Comparison of ENCODE assay signal across 11 cellular contexts in the genomic region with DNA sequence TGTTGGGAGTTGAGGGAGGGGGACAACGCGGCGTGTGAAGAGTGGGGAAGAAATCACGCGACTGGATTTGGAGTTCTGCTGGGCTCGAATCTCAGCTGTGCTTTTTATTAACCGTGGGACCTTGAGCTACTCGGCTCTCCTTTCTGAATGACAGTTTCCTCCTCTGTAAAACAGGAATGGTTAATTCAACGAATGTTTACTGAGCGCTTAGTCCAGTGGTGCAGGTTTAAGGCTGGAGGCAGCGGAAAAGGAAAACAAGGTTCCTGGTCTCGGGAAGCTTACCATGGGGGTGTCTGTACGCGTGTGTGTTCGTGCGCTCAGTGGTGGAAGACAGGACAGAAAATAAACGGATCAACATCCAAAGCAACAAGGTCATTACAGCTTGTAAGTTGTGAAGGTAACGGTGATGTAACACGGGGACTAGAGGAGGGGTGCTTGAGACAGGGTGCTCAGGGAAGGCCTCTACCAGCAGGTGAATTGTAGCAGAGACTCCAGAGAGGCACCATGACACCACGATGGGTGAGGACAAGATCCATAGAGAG. TPM values are rescaled to one million over a fixed set of nuclear protein-coding genes. Genes with fewer than 3 reads are reported as not detected.
DNase-seq lines count a peak whose midpoint lies in the region; ATAC-seq and TF ChIP-seq lines count a peak whose summit lies in the region.
"Had no signal": no experiment of that assay in that cellular context is flagged by ENCODE, and none has a peak within 500 bp of the region (broad histone marks: within the 10 kb centered on the region; RNA-seq: fewer than 3 reads in every experiment).

No MANE protein-coding gene starts in this region.

- H3K9me3 ChIP-seq in OCI-LY7 (ENCODE audit: low read length) = no peaks in the 10 kb centered on the region
- H3K9me3 ChIP-seq in esophagus muscularis mucosa = peaks cover 0 to 2% (median 0%) of the 10 kb centered on the region in 4 donors
- no peaks in the 10 kb centered on the region for H3K9me3 ChIP-seq in sigmoid colon

- TF ChIP-seq POLR2A in esophagus muscularis mucosa (IDR thresholded peaks at IDR 0.05; ENCODE audit: low read depth) = no peak
- no peak for TF ChIP-seq POLR2A in sigmoid colon (IDR thresholded peaks at IDR 0.05)

- WGBS in esophagus muscularis mucosa = 17% methylated on average over 20 of the region's 20 CpGs
- 5 to 7% methylated on average over 20 of the region's 20 CpGs for WGBS in sigmoid colon, 2 donors

- H3K4me1 ChIP-seq in OCI-LY7 (ENCODE audit: insufficient read depth, low read length, poor library complexity, severe bottlenecking) (peaks cover 70% of the 10 kb centered on the region), esophagus muscularis mucosa (peaks cover 12 to 21% (median 19%) of the 10 kb centered on the region in 4 donors), sigmoid colon (peaks cover 0 to 17% (median 15%) of the 10 kb centered on the region in 4 donors), foreskin keratinocyte (peaks cover 16% of the 10 kb centered on the region)

- H3K27me3 ChIP-seq in esophagus muscularis mucosa (peaks cover 0 to 80% (median 38%) of the 10 kb centered on the region in 4 donors), sigmoid colon (peaks cover 32 to 74% (median 46%) of the 10 kb centered on the region in 3 donors), foreskin keratinocyte (peaks cover 35% of the 10 kb centered on the region)

- no peak for ATAC-seq in GM18873 (IDR thresholded peaks at IDR 0.05; ENCODE audit: low FRiP score, unreplicated experiment)
- ATAC-seq in foreskin keratinocyte = no peak

- H2AFZ ChIP-seq in OCI-LY7 (ENCODE audit: low read length) = peak overlapping the region; percentile 97

- TF ChIP-seq EP300 in esophagus muscularis mucosa (IDR thresholded peaks at IDR 0.05) (no peak), sigmoid colon (IDR thresholded peaks at IDR 0.05) (no peak)

- H3K4me2 ChIP-seq in OCI-LY7 (ENCODE audit: low read length) = peak overlapping the region; percentile 99

- H3K36me3 ChIP-seq in OCI-LY7 (ENCODE audit: insufficient read depth, low read length) = no peaks in the 10 kb centered on the region
- H3K36me3 ChIP-seq in esophagus muscularis mucosa = no peaks in the 10 kb centered on the region
- no peaks in the 10 kb centered on the region for H3K36me3 ChIP-seq in sigmoid colon

- intact Hi-C loops in OCI-LY7 (cut with micrococcal nuclease; ENCODE audit: unreplicated experiment) (loop anchor here (1.0 kb wide), 1 partner anchor 17 kb away; a partner anchor contains a TSS), esophagus muscularis mucosa (cut with DNase I) (no loop called here), sigmoid colon (cut with DNase I) (no loop called here)

- BruUV-seq in OCI-LY7 (replicated peaks; lab: Mats Ljungman, UMichigan) = no TSS peak

- in situ Hi-C loops in G401 (cut with HindIII; ENCODE audit: low sequenced_read_pairs) = no loop called here

- H3K27ac ChIP-seq in OCI-LY7 (ENCODE audit: low read depth, low read length, poor library complexity, severe bottlenecking) = peak overlapping the region; percentile 47
- no peak overlapping the region for H3K27ac ChIP-seq in esophagus muscularis mucosa (replicated peaks in 1 of 4)
- no peak overlapping the region for H3K27ac ChIP-seq in sigmoid colon
- H3K27ac ChIP-seq in foreskin keratinocyte = no peak overlapping the region

- H4K20me1 ChIP-seq in OCI-LY7 (ENCODE audit: insufficient read depth, low read length) = no peaks in the 10 kb centered on the region

- no peaks in the 10 kb centered on the region; the same call in 1 of the 2 replicates for H3K79me2 ChIP-seq in OCI-LY7 (ENCODE audit: insufficient read depth, low read depth, low read length)

- peak; percentile 52 for DNase-seq in G401 (ENCODE audit: low spot score)
- DNase-seq in OCI-LY7 (ENCODE audit: low spot score) = peak; percentile 19
- DNase-seq in esophagus muscularis mucosa (ENCODE audit: extremely low spot score) = no peak
- no peak for DNase-seq in sigmoid colon
- DNase-seq in NCI-H146 (lab: John Stamatoyannopoulos, UW) = no peak
- DNase-seq in foreskin keratinocyte = no peak
- DNase-seq in NCI-H2171 (lab: John Stamatoyannopoulos, UW) = no peak
- DNase-seq: activated CD4-positive, alpha-beta memory T cell treated with anti-CD3 and anti-CD28 coated beads, Interleukin-2, amount 10 ng/mL, durations not matched to agents 7 days and 5 days had no signal

- H3K9me2 ChIP-seq in OCI-LY7 (ENCODE audit: insufficient read depth, low read length) = no peaks in the 10 kb centered on the region

- CTCF ChIA-PET in OCI-LY7 (lab: Charles Lee; ENCODE audit: unreplicated experiment) = interaction anchor here (1.0 kb wide), 1 partner anchor 30 kb away, joined by 4 read pairs; no protein-coding TSS in a partner anchor

- TF ChIP-seq CTCF in OCI-LY7 (conservative IDR thresholded peaks at IDR 0.05; ENCODE audit: low read length) = no peak
- TF ChIP-seq CTCF in esophagus muscularis mucosa (IDR thresholded peaks at IDR 0.05) = no peak
- no peak for TF ChIP-seq CTCF in sigmoid colon (IDR thresholded peaks at IDR 0.05)
- no peak for TF ChIP-seq CTCF in foreskin keratinocyte (conservative IDR thresholded peaks at IDR 0.05)

- POLR2A ChIA-PET in OCI-LY7 (lab: Charles Lee) = interaction anchor here (0.7 to 1.6 kb wide), 8 partner anchors 9 to 560 kb away, joined by 3 to 8 read pairs (median 4); a partner anchor contains a TSS

- H3K4me3 ChIP-seq in OCI-LY7 (ENCODE audit: low read depth, low read length, poor library complexity, severe bottlenecking) (peak overlapping the region; percentile 72), esophagus muscularis mucosa (peak overlapping the region; percentile 41 to 45 (median 42)), sigmoid colon (peak overlapping the region in 3 of 4 donors; percentile 21 to 46 (median 42))

RNA-seq across cellular contexts. Expression of a gene that starts 0.3 kb away (rescaled TPM):
- total RNA-seq in G401 (2014; rRNA removed; shearing (Covaris generic)) = not detected in 2 replicates
- total RNA-seq in OCI-LY7 (2014; rRNA removed; shearing (Covaris generic)) = 0.16 and 0.64 TPM in 2 replicates
- total RNA-seq in OCI-LY7 (2022) (2.4 and 2.9 TPM in 2 replicates), esophagus muscularis mucosa (not detected), sigmoid colon (under 1 TPM in 1 of 4 donors, not detected in 3; 0.36 TPM), foreskin keratinocyte (not detected in 2 replicates)
- polyA plus RNA-seq in sigmoid colon (not detected), foreskin keratinocyte (not detected in 2 replicates)
- total RNA-seq: activated CD4-positive, alpha-beta memory T cell treated with anti-CD3 and anti-CD28 coated beads, Interleukin-2, amount 10 ng/mL, durations not matched to agents 7 days and 5 days; M059J; subcutaneous adipose tissue had no signal

RNA-seq across cellular contexts. Expression of a gene that starts 0.4 kb away (rescaled TPM):
- 0.49 and 1.7 TPM in 2 replicates for total RNA-seq in G401 (2014; rRNA removed; shearing (Covaris generic))
- total RNA-seq in OCI-LY7 (2014; rRNA removed; shearing (Covaris generic)) = 0.50 and 0.70 TPM in 2 replicates
- total RNA-seq in OCI-LY7 (2022) (3.5 TPM in 2 replicates), esophagus muscularis mucosa (not detected), sigmoid colon (1 to 10 TPM in 1 of 4 donors, not detected in 3; 2.2 TPM), foreskin keratinocyte (0.78 and 1.3 TPM in 2 replicates)
- polyA plus RNA-seq in sigmoid colon (under 1 TPM in 1 of 3 donors, not detected in 2; 0.23 TPM), foreskin keratinocyte (1.8 and 3.1 TPM in 2 replicates)
- total RNA-seq: activated CD4-positive, alpha-beta memory T cell treated with anti-CD3 and anti-CD28 coated beads, Interleukin-2, amount 10 ng/mL, durations not matched to agents 7 days and 5 days; M059J; subcutaneous adipose tissue had no signal

RNA-seq across cellular contexts. Expression of a gene that starts 16.5 kb away (rescaled TPM):
- total RNA-seq in G401 (2014; rRNA removed; shearing (Covaris generic)) = 91.3 and 96.3 TPM in 2 replicates
- 9.3 and 10.3 TPM in 2 replicates for total RNA-seq in OCI-LY7 (2014; rRNA removed; shearing (Covaris generic))
- total RNA-seq in OCI-LY7 (2022) = 18.4 and 23.3 TPM in 2 replicates
- total RNA-seq in esophagus muscularis mucosa = 10 to 100 TPM in 3 of 4 donors, 1 to 10 TPM in 1; 8.3 to 18.6 (median 14.8) TPM
- 10 to 100 TPM in 2 of 4 donors, 1 to 10 TPM in 2; 7.4 to 22.4 (median 9.7) TPM for total RNA-seq in sigmoid colon
- polyA plus RNA-seq in sigmoid colon = 10 to 100 TPM; 21.7 to 37.7 (median 25.2) TPM
- total RNA-seq in foreskin keratinocyte = 62.5 and 72.1 TPM in 2 replicates
- 56.6 and 61.4 TPM in 2 replicates for polyA plus RNA-seq in foreskin keratinocyte

RNA-seq across cellular contexts. Expression of a gene that starts 20.8 kb away (rescaled TPM):
- total RNA-seq in G401 (2014; rRNA removed; shearing (Covaris generic)) = 15.3 and 19.9 TPM in 2 replicates
- total RNA-seq in OCI-LY7 (2014; rRNA removed; shearing (Covaris generic)) = 3.8 and 4.9 TPM in 2 replicates
- 4.5 and 5.3 TPM in 2 replicates for total RNA-seq in OCI-LY7 (2022)
- 1 to 10 TPM in 1 of 4 donors, under 1 TPM in 3; 0.42 to 1.0 (median 0.95) TPM for total RNA-seq in esophagus muscularis mucosa
- total RNA-seq in sigmoid colon = 1 to 10 TPM in 2 of 4 donors, under 1 TPM in 2; 0.33 to 1.6 (median 0.81) TPM
- polyA plus RNA-seq in sigmoid colon = 1 to 10 TPM in 1 of 3 donors, under 1 TPM in 2; 0.60 to 1.4 (median 0.69) TPM
- total RNA-seq in foreskin keratinocyte = 16.9 and 18.3 TPM in 2 replicates
- polyA plus RNA-seq in foreskin keratinocyte = 11.1 and 11.4 TPM in 2 replicates

Comparison
In these comparisons a context has a peak if more than half of its experiments do, and no peak if none do; other contexts are left out.
1. DNase-seq: peak in G401 (single experiment) and OCI-LY7 (single experiment); none in esophagus muscularis mucosa (single experiment), sigmoid colon (single experiment), NCI-H146 (single experiment), foreskin keratinocyte (0 of 2) and NCI-H2171 (single experiment).
2. Peak in every context shown above with its lines, with median percentiles within 50 percentile points of each other: H3K4me3 ChIP-seq.